In the genomic region with DNA sequence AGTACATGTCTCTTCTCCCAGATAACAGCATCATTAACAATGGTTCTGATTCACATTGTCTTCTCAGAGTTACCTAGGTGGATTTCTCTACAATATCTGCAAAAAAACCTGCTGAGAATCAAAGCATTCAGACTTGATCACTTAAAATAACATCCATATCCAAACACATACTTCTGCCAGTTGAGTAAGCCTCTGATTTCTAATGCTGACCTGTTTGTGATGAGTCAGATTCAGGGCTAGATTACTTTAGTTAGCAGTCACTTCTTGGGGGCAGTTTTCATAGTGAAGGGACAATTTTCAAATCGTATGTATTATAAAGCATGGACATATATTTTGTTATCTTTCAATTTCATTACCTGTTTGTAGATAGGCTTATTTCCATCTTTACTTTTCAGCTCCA, we compare ENCODE assay signal across 17 cellular contexts. TPM values are rescaled to one million over a fixed set of nuclear protein-coding genes. Genes with fewer than 3 reads are reported as not detected.
DNase-seq lines count a peak whose midpoint lies in the region; ATAC-seq and TF ChIP-seq lines count a peak whose summit lies in the region.
"Had no signal": no experiment of that assay in that cellular context is flagged by ENCODE, and none has a peak within 500 bp of the region (broad histone marks: within the 10 kb centered on the region; RNA-seq: fewer than 3 reads in every experiment).

No MANE protein-coding gene starts in this region.

- H3K4ac ChIP-seq in mesendoderm (ENCODE audit: low read depth, low read length): no peak overlapping the region

- H3K4me3 ChIP-seq in foreskin fibroblast (ENCODE audit: low read depth in 1 of 2, low read length in 2 of 2) (no peak overlapping the region), mesendoderm (ENCODE audit: low read length) (no peak overlapping the region)

- H3K23ac ChIP-seq in mesendoderm (ENCODE audit: low read length): no peak overlapping the region

- no peak for TF ChIP-seq CTCF in foreskin fibroblast (IDR thresholded peaks at IDR 0.05; ENCODE audit: low read depth, low read length)

- H3K4me3 Mint-ChIP-seq in stimulated activated naive B cell treated with anti-CD40 and anti-IgM and Interleukin-4, amounts not matched to agents 10 μg/mL and 1 μg/mL and 100 μg/mL, for 72 hours: no peak overlapping the region
- H3K4me3 Mint-ChIP-seq: activated naive CD4-positive, alpha-beta T cell treated with anti-CD3 and anti-CD28 coated beads, Interleukin-2, amount 50 U/mL, for 24 hours; CD8-positive, alpha-beta memory T cell; natural killer cell treated with Interleukin-12 subunit alpha and Interleukin-12 subunit beta and Interleukin-15 and Interleukin-18, amount 100 ng/mL, for 72 hours; stimulated activated effector memory CD8-positive, alpha-beta T cell treated with anti-CD3 and anti-CD28 coated beads, Interleukin-12 subunit alpha, Interleukin-12 subunit beta, amount 100 ng/mL, for 72 hours; T-cell had no signal

- H3K4me2 ChIP-seq in mesendoderm (ENCODE audit: low read length): no peak overlapping the region

- H3K4me1 ChIP-seq in mesendoderm (ENCODE audit: control insufficient read depth, low read depth, low read length): no peaks in the 10 kb centered on the region

- H3K18ac ChIP-seq in mesendoderm (ENCODE audit: low read length): no peak overlapping the region

- H3K79me2 ChIP-seq in mesendoderm (ENCODE audit: control insufficient read depth, insufficient read depth, low read length): no peaks in the 10 kb centered on the region

- H3K27me3 Mint-ChIP-seq in stimulated activated naive B cell treated with anti-CD40 and anti-IgM and Interleukin-4, amounts not matched to agents 10 μg/mL and 1 μg/mL and 100 μg/mL, for 72 hours: no peaks in the 10 kb centered on the region
- H3K27me3 Mint-ChIP-seq: activated naive CD4-positive, alpha-beta T cell treated with anti-CD3 and anti-CD28 coated beads, Interleukin-2, amount 50 U/mL, for 24 hours; CD8-positive, alpha-beta memory T cell; natural killer cell treated with Interleukin-12 subunit alpha and Interleukin-12 subunit beta and Interleukin-15 and Interleukin-18, amount 100 ng/mL, for 72 hours; T-cell had no signal

- H3K56ac ChIP-seq in mesendoderm (ENCODE audit: low read length): no peak overlapping the region

- H4K8ac ChIP-seq in mesendoderm (ENCODE audit: low read depth, low read length): no peak overlapping the region

- H3K79me1 ChIP-seq in mesendoderm (ENCODE audit: low read length): no peaks in the 10 kb centered on the region

- H3K27me3 ChIP-seq in mesendoderm (ENCODE audit: insufficient read depth, low read length, poor library complexity): no peaks in the 10 kb centered on the region

- no peak overlapping the region for H2BK120ac ChIP-seq in mesendoderm (ENCODE audit: low read depth, low read length)

- no peak overlapping the region for H4K5ac ChIP-seq in mesendoderm (ENCODE audit: low read length)

- H2BK5ac ChIP-seq in mesendoderm (ENCODE audit: low read length): no peak overlapping the region

- no peak for ATAC-seq in stimulated activated naive B cell treated with anti-CD40 and anti-IgM and Interleukin-4, amounts not matched to agents 10 μg/mL and 1 μg/mL and 100 μg/mL, for 72 hours (replicated peaks)
- no peak for ATAC-seq in GM18870 (IDR thresholded peaks at IDR 0.05; ENCODE audit: unreplicated experiment)
- ATAC-seq: natural killer cell treated with Interleukin-12 subunit alpha and Interleukin-12 subunit beta and Interleukin-15 and Interleukin-18, amount 100 ng/mL, for 72 hours; right cardiac atrium; stimulated activated effector memory CD8-positive, alpha-beta T cell treated with anti-CD3 and anti-CD28 coated beads, Interleukin-12 subunit alpha, Interleukin-12 subunit beta, amount 100 ng/mL, for 72 hours; T-cell had no signal

- H3K27ac ChIP-seq in mesendoderm (ENCODE audit: low read depth, low read length): no peak overlapping the region

- peaks cover 4 to 11% of the 10 kb centered on the region in 2 donors for H3K4me1 Mint-ChIP-seq in stimulated activated naive B cell treated with anti-CD40 and anti-IgM and Interleukin-4, amounts not matched to agents 10 μg/mL and 1 μg/mL and 100 μg/mL, for 72 hours

- H3K9me3 Mint-ChIP-seq in stimulated activated naive B cell treated with anti-CD40 and anti-IgM and Interleukin-4, amounts not matched to agents 10 μg/mL and 1 μg/mL and 100 μg/mL, for 72 hours: no peaks in the 10 kb centered on the region
- H3K9me3 Mint-ChIP-seq: activated naive CD4-positive, alpha-beta T cell treated with anti-CD3 and anti-CD28 coated beads, Interleukin-2, amount 50 U/mL, for 24 hours; CD8-positive, alpha-beta memory T cell; natural killer cell treated with Interleukin-12 subunit alpha and Interleukin-12 subunit beta and Interleukin-15 and Interleukin-18, amount 100 ng/mL, for 72 hours; stimulated activated effector memory CD8-positive, alpha-beta T cell treated with anti-CD3 and anti-CD28 coated beads, Interleukin-12 subunit alpha, Interleukin-12 subunit beta, amount 100 ng/mL, for 72 hours; T-cell had no signal

- no peaks in the 10 kb centered on the region for H3K36me3 ChIP-seq in mesendoderm (ENCODE audit: control insufficient read depth, insufficient read depth, low read length)

- H2BK15ac ChIP-seq in mesendoderm (replicated peaks; ENCODE audit: low read depth): no peak overlapping the region

- WGBS in mesendoderm (ENCODE audit: extremely low coverage, insufficient coverage, low lambda C conversion rate): no CpG with 5 or more reads among the region's 1 CpG

- H3K27ac Mint-ChIP-seq in stimulated activated naive B cell treated with anti-CD40 and anti-IgM and Interleukin-4, amounts not matched to agents 10 μg/mL and 1 μg/mL and 100 μg/mL, for 72 hours: peak overlapping the region; percentile 57
- H3K27ac Mint-ChIP-seq: activated naive CD4-positive, alpha-beta T cell treated with anti-CD3 and anti-CD28 coated beads, Interleukin-2, amount 50 U/mL, for 24 hours; CD8-positive, alpha-beta memory T cell; natural killer cell treated with Interleukin-12 subunit alpha and Interleukin-12 subunit beta and Interleukin-15 and Interleukin-18, amount 100 ng/mL, for 72 hours; stimulated activated effector memory CD8-positive, alpha-beta T cell treated with anti-CD3 and anti-CD28 coated beads, Interleukin-12 subunit alpha, Interleukin-12 subunit beta, amount 100 ng/mL, for 72 hours; T-cell had no signal

- H2AK5ac ChIP-seq in mesendoderm (ENCODE audit: low read length): no peak overlapping the region

- DNase-seq in HCEC 1CT: peak; percentile 52
- DNase-seq in astrocyte of the hippocampus (ENCODE audit: low read depth, low spot score): peak; percentile 69
- peak; percentile 64 to 82 for DNase-seq in foreskin fibroblast
- no peak for DNase-seq in stimulated activated naive B cell treated with anti-CD40 and anti-IgM and Interleukin-4, amounts not matched to agents 10 μg/mL and 1 μg/mL and 100 μg/mL, for 72 hours
- DNase-seq in mesendoderm: no peak
- no peak for DNase-seq in superior temporal gyrus (ENCODE audit: extremely low spot score)
- DNase-seq: activated CD4-positive, CD25-positive, alpha-beta regulatory T cell treated with anti-CD3 and anti-CD28 coated beads, Interleukin-2, amount 50 U/mL, for 72 hours; CD8-positive, alpha-beta memory T cell; left cardiac atrium; NCI-H345; right cardiac atrium; stimulated activated CD4-positive, alpha-beta T cell treated with anti-CD3 and anti-CD28 coated beads, Interleukin-4, amount 100 ng/mL, for 24 hours; T-cell had no signal

- H3K9ac ChIP-seq in mesendoderm (ENCODE audit: low read length): no peak overlapping the region

- H3K36me3 Mint-ChIP-seq in stimulated activated naive B cell treated with anti-CD40 and anti-IgM and Interleukin-4, amounts not matched to agents 10 μg/mL and 1 μg/mL and 100 μg/mL, for 72 hours: peaks cover 33 to 50% of the 10 kb centered on the region in 2 donors

RNA-seq across cellular contexts. Expression of gene CCNI, which starts 35.5 kb away (rescaled TPM):
- polyA plus RNA-seq in mesendoderm (2013, experiment 1 of 2): 171 TPM
- 170 TPM for polyA plus RNA-seq in mesendoderm (2013, experiment 2 of 2)

Comparison
In these comparisons a context has a peak if more than half of its experiments do, and no peak if none do; other contexts are left out.
1. DNase-seq: peak in HCEC 1CT (single experiment), astrocyte of the hippocampus (single experiment) and foreskin fibroblast (2 of 2); none in stimulated activated naive B cell treated with anti-CD40 and anti-IgM and Interleukin-4, amounts not matched to agents 10 μg/mL and 1 μg/mL and 100 μg/mL, for 72 hours (single experiment), mesendoderm (single experiment) and superior temporal gyrus (single experiment).